17 cellular contexts compared by ENCODE assay signal in the genomic region with DNA sequence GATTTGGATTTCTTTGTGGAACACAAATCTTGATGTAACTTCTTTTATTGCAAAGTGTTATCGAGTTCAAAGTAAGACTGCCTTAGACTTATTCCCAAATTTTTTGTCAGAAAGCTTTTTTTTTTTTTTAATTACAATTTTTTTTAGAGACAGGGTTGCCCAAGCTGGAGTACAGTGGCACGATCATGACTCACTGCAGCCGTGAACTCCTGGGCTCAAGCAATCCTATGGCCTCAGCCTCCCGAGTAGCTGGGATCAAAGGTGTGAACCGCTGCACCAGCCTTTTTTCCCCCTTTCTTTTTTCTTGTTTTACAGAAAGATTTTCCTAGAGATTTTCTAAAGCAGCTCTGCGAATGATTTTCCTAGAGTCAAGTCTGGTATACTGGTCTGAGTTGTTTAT. TPM values are rescaled to one million over a fixed set of nuclear protein-coding genes. Genes with fewer than 3 reads are reported as not detected.
DNase-seq lines count a peak whose midpoint lies in the region; ATAC-seq, FAIRE-seq and TF ChIP-seq lines count a peak whose summit lies in the region.
"Had no signal": no experiment of that assay in that cellular context is flagged by ENCODE, and none has a peak within 500 bp of the region (broad histone marks: within the 10 kb centered on the region; RNA-seq: fewer than 3 reads in every experiment).

No MANE protein-coding gene starts in this region.

- H3K27ac Mint-ChIP-seq in stimulated activated naive B cell treated with anti-CD40 and anti-IgM and Interleukin-4, amounts not matched to agents 10 μg/mL and 1 μg/mL and 100 μg/mL, for 72 hours, result no peak overlapping the region

- TF ChIP-seq CTCF in HepG2 (CRISPR knock-in tag; IDR thresholded peaks at IDR 0.05) (no peak), right lobe of liver (IDR thresholded peaks at IDR 0.05) (no peak), PC-3 (conservative IDR thresholded peaks at IDR 0.05; ENCODE audit: low read depth, low read length) (no peak), ascending aorta (IDR thresholded peaks at IDR 0.05) (no peak)

- H4K20me1 ChIP-seq in HepG2 (ENCODE audit: insufficient read depth, low read length) (no peaks in the 10 kb centered on the region), PC-3 (ENCODE audit: low read length) (peaks cover 8% of the 10 kb centered on the region; the same call in 1 of the 2 replicates)

- H3K27ac ChIP-seq in HepG2 (ENCODE audit: extremely low read length, insufficient read depth, low read length) (no peak overlapping the region), right lobe of liver (no peak overlapping the region), PC-3 (ENCODE audit: low read length) (no peak overlapping the region), ascending aorta (no peak overlapping the region)
- H3K27ac ChIP-seq: coronary artery had no signal

- H3K9me3 Mint-ChIP-seq in stimulated activated naive B cell treated with anti-CD40 and anti-IgM and Interleukin-4, amounts not matched to agents 10 μg/mL and 1 μg/mL and 100 μg/mL, for 72 hours, result no peaks in the 10 kb centered on the region

- H3K4me1 ChIP-seq in HepG2 (ENCODE audit: insufficient read depth, low read length) (peaks cover 37% of the 10 kb centered on the region), right lobe of liver (peaks cover 0 to 20% (median 0%) of the 10 kb centered on the region in 4 donors), PC-3 (ENCODE audit: insufficient read depth, low read length) (peaks cover 20% of the 10 kb centered on the region), ascending aorta (peaks cover 0 to 8% of the 10 kb centered on the region in 2 donors)

- H3K36me3 Mint-ChIP-seq in stimulated activated naive B cell treated with anti-CD40 and anti-IgM and Interleukin-4, amounts not matched to agents 10 μg/mL and 1 μg/mL and 100 μg/mL, for 72 hours, result peaks cover 19 to 37% of the 10 kb centered on the region in 2 donors

- no peak for TF ChIP-seq RAD21 in HepG2 (CRISPR knock-in tag; IDR thresholded peaks at IDR 0.05)

- no peaks in the 10 kb centered on the region for H3K9me2 ChIP-seq in PC-3 (replicated peaks; ENCODE audit: low read length)

- H3K27me3 ChIP-seq in HepG2 (ENCODE audit: control insufficient read depth in 1 of 2, insufficient read depth in 2 of 2, low read length in 2 of 2), result no peaks in the 10 kb centered on the region; a peak in 1 of 5 replicates
- no peaks in the 10 kb centered on the region for H3K27me3 ChIP-seq in right lobe of liver
- H3K27me3 ChIP-seq in PC-3 (ENCODE audit: low read length), result no peaks in the 10 kb centered on the region
- H3K27me3 ChIP-seq in ascending aorta, result no peaks in the 10 kb centered on the region

- H3K4me1 Mint-ChIP-seq in stimulated activated naive B cell treated with anti-CD40 and anti-IgM and Interleukin-4, amounts not matched to agents 10 μg/mL and 1 μg/mL and 100 μg/mL, for 72 hours, result peaks cover 17 to 43% of the 10 kb centered on the region in 2 donors

- POLR2A ChIA-PET in HepG2 (lab: Yijun Ruan, JAX), result interaction anchor here (0.7 kb wide), 1 partner anchor 198 kb away, joined by 3 read pairs; the partner anchor contains the start of gene SNRNP48
- POLR2A ChIA-PET in PC-3 (lab: Charles Lee; ENCODE audit: unreplicated experiment), result interaction anchor here (0.7 kb wide), 1 partner anchor 562 kb away, joined by 9 read pairs; no protein-coding TSS in a partner anchor

- H3K4me3 ChIP-seq in HepG2 (replicated peaks in 1 of 3; ENCODE audit: insufficient read depth in 1 of 3, low read depth in 2 of 3, low read length in 3 of 3) (no peak overlapping the region), right lobe of liver (no peak overlapping the region), PC-3 (ENCODE audit: low read length) (no peak overlapping the region), ascending aorta (no peak overlapping the region)
- H3K4me3 ChIP-seq: coronary artery had no signal

- intact Hi-C loops in HepG2 (cut with micrococcal nuclease; ENCODE audit: unreplicated experiment), result no loop called here
- intact Hi-C loops in right lobe of liver (cut with DNase I), result no loop called here
- intact Hi-C loops in PC-3 (cut with micrococcal nuclease), result no loop called here
- intact Hi-C loops in ascending aorta (cut with DNase I), result no loop called here

- H3K36me3 ChIP-seq in HepG2 (replicated peaks in 1 of 2; ENCODE audit: control insufficient read depth in 1 of 2, insufficient read depth in 2 of 2, low read length in 2 of 2) (peaks cover 5 to 39% of the 10 kb centered on the region in 2 experiments), right lobe of liver (peaks cover 0 to 27% (median 9%) of the 10 kb centered on the region in 4 donors), PC-3 (ENCODE audit: low read depth, low read length) (peaks cover 21% of the 10 kb centered on the region; the same call in 1 of the 2 replicates), ascending aorta (peaks cover 5 to 28% of the 10 kb centered on the region in 2 donors)

- in situ Hi-C loops in HepG2 (cut with HindIII; ENCODE audit: extremely low pct_ligation_motif_present, low pct_unique_long_range_greater_than_20kb), result no loop called here

- ATAC-seq in HepG2, result no peak
- no peak for ATAC-seq in right lobe of liver
- ATAC-seq in PC-3, result no peak
- ATAC-seq in GM21619 (IDR thresholded peaks at IDR 0.05; ENCODE audit: unreplicated experiment), result no peak
- ATAC-seq in stimulated activated naive B cell treated with anti-CD40 and anti-IgM and Interleukin-4, amounts not matched to agents 10 μg/mL and 1 μg/mL and 100 μg/mL, for 72 hours (replicated peaks), result no peak

- CTCF ChIA-PET in HepG2 (lab: Yijun Ruan, JAX; ENCODE audit: low intra/inter-chr PET ratio, low total read pairs) (interaction anchor here (0.6 kb wide), 1 partner anchor 223 kb away, joined by 3 read pairs; no protein-coding TSS in a partner anchor), PC-3 (lab: Charles Lee) (no interaction called here)

- BruUV-seq in HepG2 (replicated peaks; lab: Mats Ljungman, UMichigan) (no TSS peak), PC-3 (replicated peaks; lab: Mats Ljungman, UMichigan) (no TSS peak)

- no peak for FAIRE-seq in HepG2 (lab: Jason Lieb, UNC)

- TF ChIP-seq POLR2A in HepG2 (IDR thresholded peaks at IDR 0.05; ENCODE audit: insufficient read depth in 1 of 2, low read depth in 2 of 2, low read length in 2 of 2) (no peak), right lobe of liver (IDR thresholded peaks at IDR 0.05) (no peak)

- H3K79me2 ChIP-seq in HepG2 (ENCODE audit: insufficient read depth, low read length) (peaks cover 34% of the 10 kb centered on the region), PC-3 (ENCODE audit: low read length) (peaks cover 42% of the 10 kb centered on the region)

- TF ChIP-seq EP300 in HepG2 (IDR thresholded peaks at IDR 0.05; ENCODE audit: low read depth in 2 of 2, low read length in 2 of 2) (no peak), HepG2 (CRISPR knock-in tag; IDR thresholded peaks at IDR 0.05; ENCODE audit: borderline replicate concordance) (no peak)

- DNase-seq in HepG2 (ENCODE audit: low spot score) (no peak), right lobe of liver (no peak), PC-3 (no peak), fibroblast of gingiva (ENCODE audit: low read depth) (peak; percentile 12), ascending aorta (ENCODE audit: low spot score in 2 of 2) (no peak), anterior cingulate cortex (lab: John Stamatoyannopoulos, UW) (no peak)
- no peak for DNase-seq in stimulated activated naive B cell treated with anti-CD40 and anti-IgM and Interleukin-4, amounts not matched to agents 10 μg/mL and 1 μg/mL and 100 μg/mL, for 72 hours
- DNase-seq: activated CD4-positive, alpha-beta T cell treated with anti-CD3 and anti-CD28 coated beads for 1 hour; H7; immature natural killer cell; mammary epithelial cell; NCI-H187; SIG-M5 had no signal

- no peaks in the 10 kb centered on the region for H3K27me3 Mint-ChIP-seq in stimulated activated naive B cell treated with anti-CD40 and anti-IgM and Interleukin-4, amounts not matched to agents 10 μg/mL and 1 μg/mL and 100 μg/mL, for 72 hours

- WGBS in HepG2 (ENCODE audit: low lambda C conversion rate), result 51% methylated on average over 6 of the region's 6 CpGs
- 81% methylated on average over 6 of the region's 6 CpGs for WGBS in right lobe of liver (ENCODE audit: insufficient coverage, low coverage, low lambda C conversion rate, missing lambda C conversion rate)

- no peak overlapping the region for H2AFZ ChIP-seq in HepG2 (ENCODE audit: low read length)
- no peak overlapping the region for H2AFZ ChIP-seq in PC-3 (ENCODE audit: low read length)

- no peaks in the 10 kb centered on the region for H3K9me3 ChIP-seq in HepG2 (ENCODE audit: low read length)
- no peaks in the 10 kb centered on the region for H3K9me3 ChIP-seq in right lobe of liver
- no peaks in the 10 kb centered on the region for H3K9me3 ChIP-seq in PC-3 (ENCODE audit: low read length)
- no peaks in the 10 kb centered on the region for H3K9me3 ChIP-seq in ascending aorta

- no peak overlapping the region for H3K4me3 Mint-ChIP-seq in stimulated activated naive B cell treated with anti-CD40 and anti-IgM and Interleukin-4, amounts not matched to agents 10 μg/mL and 1 μg/mL and 100 μg/mL, for 72 hours

- H3F3A ChIP-seq in PC-3 (ENCODE audit: low read length, unreplicated experiment), result no peaks in the 10 kb centered on the region

- no peak overlapping the region for H3K9ac ChIP-seq in HepG2 (ENCODE audit: insufficient read depth, low read depth, low read length)
- no peak overlapping the region for H3K9ac ChIP-seq in PC-3 (ENCODE audit: low read length)

- H3K4me2 ChIP-seq in HepG2 (ENCODE audit: low read depth, low read length) (peak overlapping the region; percentile 92), PC-3 (ENCODE audit: low read length) (peak overlapping the region; percentile 92; the same call in 1 of the 2 replicates)

RNA-seq across cellular contexts. Expression of gene RIOK1, which starts 2.8 kb away (rescaled TPM):
- total RNA-seq in HepG2 (2016; rRNA removed; fragmentation: Illumina TruSeq; extraction: Trizol), result 37.8 and 45.7 TPM in 2 replicates
- 9.0 and 10.4 TPM in 2 replicates for total RNA-seq in HepG2 (2016; cell fraction: cytosol; rRNA removed; fragmentation: Illumina TruSeq; extraction: Trizol; ENCODE audit: low read depth)
- total RNA-seq in HepG2 (2016; cell fraction: insoluble cytoplasmic fraction; rRNA removed; fragmentation: Illumina TruSeq; extraction: Trizol), result 39.9 and 45.0 TPM in 2 replicates
- total RNA-seq in HepG2 (2016; cell fraction: membrane; rRNA removed; fragmentation: Illumina TruSeq; extraction: Trizol), result 17.4 and 18.1 TPM in 2 replicates
- total RNA-seq in HepG2 (2016; cell fraction: nucleus; rRNA removed; fragmentation: Illumina TruSeq; extraction: Trizol), result 34.6 and 34.9 TPM in 2 replicates
- polyA plus RNA-seq in HepG2 (2011; rRNA removed), result 9.1 and 9.4 TPM in 2 replicates
- polyA plus RNA-seq in HepG2 (2011; cell fraction: cytosol; rRNA removed), result 9.0 and 9.4 TPM in 2 replicates
- polyA plus RNA-seq in HepG2 (2011; cell fraction: nucleus; rRNA removed), result 40.2 and 43.0 TPM in 2 replicates
- 21.2 and 21.9 TPM in 2 replicates for polyA plus RNA-seq in HepG2 (2012)
- polyA plus RNA-seq in HepG2 (2016; cell fraction: cytosol; fragmentation: Illumina TruSeq; extraction: Trizol; ENCODE audit: low read depth), result 3.1 and 3.2 TPM in 2 replicates
- polyA plus RNA-seq in HepG2 (2016; cell fraction: insoluble cytoplasmic fraction; fragmentation: Illumina TruSeq; extraction: Trizol; ENCODE audit: low read depth), result 42.5 and 43.5 TPM in 2 replicates
- polyA plus RNA-seq in HepG2 (2016; cell fraction: membrane; fragmentation: Illumina TruSeq; extraction: Trizol; ENCODE audit: low read depth), result 7.3 and 8.5 TPM in 2 replicates
- 47.3 and 58.2 TPM in 2 replicates for polyA plus RNA-seq in HepG2 (2016; cell fraction: nucleus; fragmentation: Illumina TruSeq; extraction: Trizol; ENCODE audit: insufficient read depth, low read depth)
- polyA minus RNA-seq in HepG2 (2011; rRNA and poly(A)+ RNA removed; ENCODE audit: low replicate concordance), result 12.4 and 18.6 TPM in 2 replicates
- polyA minus RNA-seq in HepG2 (2011; cell fraction: cytosol; rRNA and poly(A)+ RNA removed), result 5.8 and 6.5 TPM in 2 replicates
- polyA minus RNA-seq in HepG2 (2011; cell fraction: nucleus; rRNA and poly(A)+ RNA removed), result 28.8 and 43.3 TPM in 2 replicates
- 1 to 10 TPM; 4.6 to 7.9 (median 6.7) TPM for total RNA-seq in right lobe of liver
- 29.8 and 39.9 TPM in 2 replicates for total RNA-seq in PC-3 (2014; rRNA removed)
- total RNA-seq in ascending aorta, result 4.9 TPM

RNA-seq across cellular contexts. Expression of gene CAGE1, which starts 2.9 kb away (rescaled TPM):
- total RNA-seq in HepG2 (2016; rRNA removed; fragmentation: Illumina TruSeq; extraction: Trizol) (0.15 TPM in 1 of 2 replicates, not detected in the other), right lobe of liver (not detected), PC-3 (2014; rRNA removed) (0.29 TPM in 1 of 2 replicates, not detected in the other), ascending aorta (not detected)
- 0.18 and 0.61 TPM in 2 replicates for total RNA-seq in HepG2 (2016; cell fraction: cytosol; rRNA removed; fragmentation: Illumina TruSeq; extraction: Trizol; ENCODE audit: low read depth)
- total RNA-seq in HepG2 (2016; cell fraction: insoluble cytoplasmic fraction; rRNA removed; fragmentation: Illumina TruSeq; extraction: Trizol), result 0.17 TPM in 1 of 2 replicates, not detected in the other
- 0.15 and 0.28 TPM in 2 replicates for total RNA-seq in HepG2 (2016; cell fraction: membrane; rRNA removed; fragmentation: Illumina TruSeq; extraction: Trizol)
- 0.16 TPM in 1 of 2 replicates, not detected in the other for total RNA-seq in HepG2 (2016; cell fraction: nucleus; rRNA removed; fragmentation: Illumina TruSeq; extraction: Trizol)
- 0.01 and 0.03 TPM in 2 replicates for polyA plus RNA-seq in HepG2 (2011; rRNA removed)
- polyA plus RNA-seq in HepG2 (2011; cell fraction: cytosol; rRNA removed), result not detected in 2 replicates
- polyA plus RNA-seq in HepG2 (2011; cell fraction: nucleus; rRNA removed), result 0.03 TPM in 1 of 2 replicates, not detected in the other
- not detected in 2 replicates for polyA plus RNA-seq in HepG2 (2012)
- polyA plus RNA-seq in HepG2 (2016; cell fraction: cytosol; fragmentation: Illumina TruSeq; extraction: Trizol; ENCODE audit: low read depth), result not detected in 2 replicates
- 0.08 and 0.11 TPM in 2 replicates for polyA plus RNA-seq in HepG2 (2016; cell fraction: insoluble cytoplasmic fraction; fragmentation: Illumina TruSeq; extraction: Trizol; ENCODE audit: low read depth)
- polyA plus RNA-seq in HepG2 (2016; cell fraction: membrane; fragmentation: Illumina TruSeq; extraction: Trizol; ENCODE audit: low read depth), result not detected in 2 replicates
- polyA plus RNA-seq in HepG2 (2016; cell fraction: nucleus; fragmentation: Illumina TruSeq; extraction: Trizol; ENCODE audit: insufficient read depth, low read depth), result 0.25 TPM in 1 of 2 replicates, not detected in the other
- 0.28 and 0.61 TPM in 2 replicates for polyA minus RNA-seq in HepG2 (2011; rRNA and poly(A)+ RNA removed; ENCODE audit: low replicate concordance)
- not detected in 2 replicates for polyA minus RNA-seq in HepG2 (2011; cell fraction: cytosol; rRNA and poly(A)+ RNA removed)
- 0.39 and 0.62 TPM in 2 replicates for polyA minus RNA-seq in HepG2 (2011; cell fraction: nucleus; rRNA and poly(A)+ RNA removed)
- total RNA-seq: renal cortical epithelial cell, subcutaneous adipose tissue had no signal
